In the genomic region with DNA sequence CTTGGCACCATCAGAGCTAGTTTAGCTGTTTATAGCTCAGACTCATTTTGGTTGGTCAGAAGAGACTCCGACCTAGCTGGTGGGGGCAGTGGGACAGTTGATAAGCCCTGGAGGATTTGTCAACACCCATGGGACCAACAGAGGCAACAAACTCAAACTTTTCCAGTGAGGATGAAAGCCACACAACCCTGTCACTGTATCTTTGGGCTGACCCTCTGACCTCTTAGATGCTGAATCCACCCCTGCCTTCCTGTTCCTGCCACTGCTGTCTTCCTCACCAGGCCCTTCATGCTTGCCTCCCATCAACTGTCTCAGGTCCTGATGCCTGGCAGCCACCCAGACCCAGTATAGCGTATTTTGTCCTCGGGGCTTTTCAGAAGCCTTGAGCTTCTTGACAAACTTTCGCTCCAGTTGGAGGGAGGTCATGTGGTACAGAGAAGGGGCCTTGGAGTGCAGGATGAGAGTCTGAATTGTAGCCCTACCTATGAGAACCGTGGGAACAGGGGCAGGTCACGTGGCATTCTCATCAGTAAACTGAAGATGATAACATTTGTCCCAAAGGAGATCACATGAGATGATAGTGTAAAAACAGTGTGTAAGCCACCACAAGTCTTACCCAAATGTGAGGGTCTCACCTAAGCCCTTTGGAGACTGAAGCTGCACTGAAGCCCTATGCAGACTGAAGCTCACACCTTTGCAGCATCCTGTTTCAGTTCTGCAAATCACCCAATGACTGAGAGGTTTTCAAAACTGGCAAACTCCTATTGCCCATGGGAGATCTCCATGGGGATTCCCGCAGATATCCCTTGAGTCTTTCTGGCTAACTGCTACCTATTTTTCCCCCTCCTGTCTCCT, we compare ENCODE assay signal across 13 cellular contexts.
DNase-seq lines count a peak whose midpoint lies in the region; ATAC-seq and TF ChIP-seq lines count a peak whose summit lies in the region.
"Had no signal": no experiment of that assay in that cellular context is flagged by ENCODE, and none has a peak within 500 bp of the region (broad histone marks: within the 10 kb centered on the region; RNA-seq: fewer than 3 reads in every experiment).

No MANE protein-coding gene starts in this region.

- 77 to 83% (median 80%) methylated on average over 7 of the region's 7 CpGs for WGBS in stomach, 5 donors

- H3K36me3 ChIP-seq in SU-DHL-6 (ENCODE audit: low read length) (no peaks in the 10 kb centered on the region), stomach (no peaks in the 10 kb centered on the region)
- H3K36me3 ChIP-seq: pancreas, upper lobe of left lung had no signal

- peak overlapping the region; percentile 2 for H2AFZ ChIP-seq in SU-DHL-6 (ENCODE audit: low read depth, low read length, severe bottlenecking)

- TF ChIP-seq POLR2A in stomach (IDR thresholded peaks at IDR 0.05), result no peak

- DNase-seq in NCI-H82 treated with DMSO at 0.1 percent for 48 hours (lab: John Stamatoyannopoulos, UW; ENCODE audit: unreplicated experiment) (no peak), G401 (ENCODE audit: low spot score) (no peak), stomach (no peak), amniotic stem cell (lab: John Stamatoyannopoulos, UW) (no peak)
- DNase-seq: foreskin melanocyte, HCEC 1CT, pancreas, upper lobe of left lung had no signal

- H4K20me1 ChIP-seq in SU-DHL-6 (ENCODE audit: low read depth, low read length), result no peaks in the 10 kb centered on the region

- H3K27me3 ChIP-seq in SU-DHL-6 (ENCODE audit: low read length), result no peaks in the 10 kb centered on the region
- no peaks in the 10 kb centered on the region for H3K27me3 ChIP-seq in stomach
- H3K27me3 ChIP-seq: pancreas, upper lobe of left lung had no signal

- no peaks in the 10 kb centered on the region for H3K79me2 ChIP-seq in SU-DHL-6 (ENCODE audit: insufficient read depth, low read length)

- H3F3A ChIP-seq in SU-DHL-6 (ENCODE audit: insufficient read depth), result peaks cover 3% of the 10 kb centered on the region; the same call in 1 of the 2 replicates

- in situ Hi-C loops in G401 (cut with HindIII; ENCODE audit: low sequenced_read_pairs), result no loop called here

- peak overlapping the region; percentile 54 for H3K4me2 ChIP-seq in SU-DHL-6 (ENCODE audit: low read depth, low read length, poor library complexity, severe bottlenecking)

- no peaks in the 10 kb centered on the region for H3K9me2 ChIP-seq in SU-DHL-6 (replicated peaks; ENCODE audit: insufficient read depth, low read length)

- H3K4me3 ChIP-seq in SU-DHL-6 (ENCODE audit: insufficient read depth, low read length, poor library complexity, severe bottlenecking), result no peak overlapping the region
- H3K4me3 ChIP-seq in stomach, result no peak overlapping the region
- H3K4me3 ChIP-seq: pancreas, upper lobe of left lung had no signal

- intact Hi-C loops in stomach (cut with DNase I; ENCODE audit: low total_unique reads), result no loop called here

- TF ChIP-seq CTCF in SU-DHL-6 (IDR thresholded peaks at IDR 0.05; ENCODE audit: insufficient read depth, low read length, poor library complexity, severe bottlenecking) (no peak), stomach (IDR thresholded peaks at IDR 0.05) (no peak)

- H3K9ac ChIP-seq in SU-DHL-6 (ENCODE audit: low read length), result peak overlapping the region; percentile 2; the same call in 1 of the 2 replicates

- H3K27ac ChIP-seq in SU-DHL-6 (ENCODE audit: low read depth, low read length), result peak overlapping the region; percentile 75
- H3K27ac ChIP-seq in stomach, result no peak overlapping the region
- H3K27ac ChIP-seq: pancreas, upper lobe of left lung had no signal

- no peaks in the 10 kb centered on the region for H3K4me1 ChIP-seq in stomach
- H3K4me1 ChIP-seq: pancreas had no signal

- ATAC-seq in GM18519 (IDR thresholded peaks at IDR 0.05; ENCODE audit: low FRiP score, unreplicated experiment) (peak; percentile 37), GM21423 (IDR thresholded peaks at IDR 0.05; ENCODE audit: unreplicated experiment) (peak; percentile 71), HG03064 (IDR thresholded peaks at IDR 0.05; ENCODE audit: low read depth, unreplicated experiment) (peak; percentile 75)
- ATAC-seq: left lobe of liver, pancreas had no signal

- TF ChIP-seq EP300 in stomach (IDR thresholded peaks at IDR 0.05), result no peak

- no peaks in the 10 kb centered on the region for H3K9me3 ChIP-seq in SU-DHL-6 (ENCODE audit: insufficient read depth, low read length)
- H3K9me3 ChIP-seq in stomach, result no peaks in the 10 kb centered on the region
- H3K9me3 ChIP-seq: pancreas, upper lobe of left lung had no signal
